9 cellular contexts compared by ENCODE assay signal in genomic region chr12:5966486-5967095, GRCh38. TPM values are rescaled to one million over a fixed set of nuclear protein-coding genes. Genes with fewer than 3 reads are reported as not detected.
"Had no signal": no experiment of that assay in that cellular context is flagged by ENCODE, and none has a peak within 500 bp of the region (broad histone marks: within the 10 kb centered on the region; RNA-seq: fewer than 3 reads in every experiment).

No MANE protein-coding gene starts in this region.

- DNase-seq: NCI-H1417 treated with DMSO at 0.1 percent for 48 hours, NCI-H510A, NCI-H524 treated with DMSO at 0.1 percent for 48 hours, SHP77 treated with DMSO at 0.1 percent for 48 hours had no signal

- H3K36me3 ChIP-seq: MG63, Peyer's patch, SJCRH30 had no signal

- H3K4me3 ChIP-seq: MG63, PC-9, Peyer's patch, SJCRH30 had no signal

- H3K4me1 ChIP-seq: Peyer's patch, SJCRH30 had no signal

- H3K4me2 ChIP-seq: PC-9 had no signal

- H2AFZ ChIP-seq: PC-9 had no signal

- H3K27me3 ChIP-seq: MG63, Peyer's patch had no signal

- H3K9me3 ChIP-seq: MG63, Peyer's patch, SJCRH30 had no signal

- H3K27ac ChIP-seq: PC-9, Peyer's patch, SJCRH30 had no signal

RNA-seq across cellular contexts. Expression of gene ANO2, which starts 21.5 kb away (rescaled TPM):
- total RNA-seq: HepG2, PC-9 had no signal
